In genomic region chr3:32414527-32415202, GRCh38 we compare ENCODE assay signal across 8 cellular contexts. TPM values are rescaled to one million over a fixed set of nuclear protein-coding genes. Genes with fewer than 3 reads are reported as not detected.
DNase-seq lines count a peak whose midpoint lies in the region; ATAC-seq, FAIRE-seq and TF ChIP-seq lines count a peak whose summit lies in the region.

No MANE protein-coding gene starts in this region.

- peak overlapping the region; percentile 77 for H3K27ac Mint-ChIP-seq in activated naive CD8-positive, alpha-beta T cell treated with anti-CD3 and anti-CD28 coated beads, Interleukin-2, amount 10 ng/mL, durations not matched to agents 7 days and 5 days
- H3K27ac Mint-ChIP-seq in endodermal cell, result no peak overlapping the region

- peaks cover 25% of the 10 kb centered on the region for H3K79me2 ChIP-seq in OCI-LY7 (ENCODE audit: insufficient read depth, low read depth, low read length)

- no peaks in the 10 kb centered on the region for H3K9me2 ChIP-seq in OCI-LY7 (ENCODE audit: insufficient read depth, low read length)

- peak overlapping the region; percentile 41 for H3K4me3 Mint-ChIP-seq in activated naive CD8-positive, alpha-beta T cell treated with anti-CD3 and anti-CD28 coated beads, Interleukin-2, amount 10 ng/mL, durations not matched to agents 7 days and 5 days
- no peak overlapping the region for H3K4me3 Mint-ChIP-seq in endodermal cell

- peak; percentile 85 for ATAC-seq in HG03064 (IDR thresholded peaks at IDR 0.05; ENCODE audit: low read depth, unreplicated experiment)
- peak; percentile 95 for ATAC-seq in activated naive CD8-positive, alpha-beta T cell treated with anti-CD3 and anti-CD28 coated beads, Interleukin-2, amount 10 ng/mL, durations not matched to agents 7 days and 5 days (ENCODE audit: low read depth)
- peak; percentile 79 for ATAC-seq in mucosa of descending colon
- no peak for ATAC-seq in GM18520 (IDR thresholded peaks at IDR 0.05; ENCODE audit: unreplicated experiment)

- FAIRE-seq in GM18507 (lab: Jason Lieb, UNC), result peak; percentile 63

- H3K27me3 ChIP-seq in endodermal cell (ENCODE audit: control insufficient read depth, insufficient read depth, low read length, poor library complexity, severe bottlenecking), result no peaks in the 10 kb centered on the region

- H4K20me1 ChIP-seq in OCI-LY7 (ENCODE audit: insufficient read depth, low read length), result no peaks in the 10 kb centered on the region

- H3K36me3 ChIP-seq in mucosa of descending colon (ENCODE audit: low read depth), result no peaks in the 10 kb centered on the region
- H3K36me3 ChIP-seq in OCI-LY7 (ENCODE audit: insufficient read depth, low read length), result no peaks in the 10 kb centered on the region
- H3K36me3 ChIP-seq in endodermal cell (ENCODE audit: control insufficient read depth, insufficient read depth, low read length), result no peaks in the 10 kb centered on the region

- no peaks in the 10 kb centered on the region for H3K9me3 ChIP-seq in mucosa of descending colon
- H3K9me3 ChIP-seq in OCI-LY7 (ENCODE audit: low read length), result peaks cover 13% of the 10 kb centered on the region; the same call in 1 of the 2 replicates
- peaks cover 7% of the 10 kb centered on the region for H3K9me3 ChIP-seq in endodermal cell (ENCODE audit: control insufficient read depth, low read length)

- BruUV-seq in OCI-LY7 (replicated peaks; lab: Mats Ljungman, UMichigan), result no TSS peak

- no peak overlapping the region for H3K9ac ChIP-seq in endodermal cell (ENCODE audit: extremely low read depth, low read length, poor library complexity, severe bottlenecking)

- H3K4me1 ChIP-seq in mucosa of descending colon (ENCODE audit: low read depth) (peaks cover under 1% of the 10 kb centered on the region), OCI-LY7 (ENCODE audit: insufficient read depth, low read length, poor library complexity, severe bottlenecking) (peaks cover 36% of the 10 kb centered on the region), endodermal cell (ENCODE audit: control insufficient read depth, insufficient read depth, low read length) (peaks cover 9% of the 10 kb centered on the region)

- H3K4me3 ChIP-seq in mucosa of descending colon (no peak overlapping the region), OCI-LY7 (ENCODE audit: low read depth, low read length, poor library complexity, severe bottlenecking) (no peak overlapping the region), endodermal cell (ENCODE audit: low read length) (no peak overlapping the region)

- H3K36me3 Mint-ChIP-seq in activated naive CD8-positive, alpha-beta T cell treated with anti-CD3 and anti-CD28 coated beads, Interleukin-2, amount 10 ng/mL, durations not matched to agents 7 days and 5 days, result peaks cover 26% of the 10 kb centered on the region
- H3K36me3 Mint-ChIP-seq in endodermal cell (ENCODE audit: low read depth), result no peaks in the 10 kb centered on the region

- no peak overlapping the region for H3K4me2 ChIP-seq in OCI-LY7 (ENCODE audit: low read length)

- H3K4me1 Mint-ChIP-seq in activated naive CD8-positive, alpha-beta T cell treated with anti-CD3 and anti-CD28 coated beads, Interleukin-2, amount 10 ng/mL, durations not matched to agents 7 days and 5 days, result peaks cover 48% of the 10 kb centered on the region
- H3K4me1 Mint-ChIP-seq in endodermal cell, result peaks cover 30% of the 10 kb centered on the region

- CTCF ChIA-PET in OCI-LY7 (lab: Charles Lee; ENCODE audit: unreplicated experiment), result interaction anchor here (0.7 kb wide), 1 partner anchor 9 kb away, joined by 4 read pairs; no protein-coding TSS in a partner anchor

- H3K27ac ChIP-seq in OCI-LY7 (ENCODE audit: low read depth, low read length, poor library complexity, severe bottlenecking) (no peak overlapping the region), endodermal cell (ENCODE audit: low read depth, low read length) (no peak overlapping the region)

- no peaks in the 10 kb centered on the region for H3K9me3 Mint-ChIP-seq in activated naive CD8-positive, alpha-beta T cell treated with anti-CD3 and anti-CD28 coated beads, Interleukin-2, amount 10 ng/mL, durations not matched to agents 7 days and 5 days
- peaks cover 8% of the 10 kb centered on the region for H3K9me3 Mint-ChIP-seq in endodermal cell

- POLR2A ChIA-PET in activated naive CD8-positive, alpha-beta T cell treated with anti-CD3 and anti-CD28 coated beads, Interleukin-2, amount 10 ng/mL, durations not matched to agents 7 days and 5 days (lab: Charles Lee), result interaction anchor here (1.1 to 2.8 kb wide), 12 partner anchors 9 to 46 kb away, joined by 4 to 45 read pairs (median 6); partner anchors contain the start of gene CMTM7
- POLR2A ChIA-PET in OCI-LY7 (lab: Charles Lee), result interaction anchor here (0.5 to 1.5 kb wide), 9 partner anchors 9 to 684 kb away, joined by 3 to 10 read pairs (median 5); no protein-coding TSS in a partner anchor

- H3K27me3 Mint-ChIP-seq in activated naive CD8-positive, alpha-beta T cell treated with anti-CD3 and anti-CD28 coated beads, Interleukin-2, amount 10 ng/mL, durations not matched to agents 7 days and 5 days, result no peaks in the 10 kb centered on the region
- no peaks in the 10 kb centered on the region for H3K27me3 Mint-ChIP-seq in endodermal cell (ENCODE audit: insufficient read depth)

- intact Hi-C loops in mucosa of descending colon (cut with DNase I, micrococcal nuclease) (no loop called here), OCI-LY7 (cut with micrococcal nuclease; ENCODE audit: unreplicated experiment) (no loop called here)

- 96 to 100% methylated on average over 3 to 6 of the region's 6 CpGs for WGBS in endodermal cell (ENCODE audit: insufficient coverage in 1 of 2, insufficient read length in 1 of 2), 2 experiments

- DNase-seq in GM18507 (ENCODE audit: extremely low spot score, insufficient read length, low read depth) (no peak), mucosa of descending colon (peak in 1 of 3 donors; percentile 49), OCI-LY7 (ENCODE audit: low spot score) (no peak), T1000 (lab: John Stamatoyannopoulos, UW) (no peak), endodermal cell (no peak)
- DNase-seq in activated naive CD8-positive, alpha-beta T cell treated with anti-CD3 and anti-CD28 coated beads, Interleukin-2, amount 10 ng/mL, durations not matched to agents 7 days and 5 days, result no peak

- no peak overlapping the region for H2AFZ ChIP-seq in OCI-LY7 (ENCODE audit: low read length)

- TF ChIP-seq CTCF in mucosa of descending colon (IDR thresholded peaks at IDR 0.05) (no peak), OCI-LY7 (conservative IDR thresholded peaks at IDR 0.05; ENCODE audit: low read length) (no peak), endodermal cell (conservative IDR thresholded peaks at IDR 0.05) (no peak)

RNA-seq across cellular contexts. Expression of gene CMTM7, which starts 23.0 kb away (rescaled TPM):
- 10 to 100 TPM; 45.3 to 49.0 TPM for total RNA-seq in activated naive CD8-positive, alpha-beta T cell treated with anti-CD3 and anti-CD28 coated beads, Interleukin-2, amount 10 ng/mL, durations not matched to agents 7 days and 5 days
- total RNA-seq in mucosa of descending colon (1 to 10 TPM; 3.6 to 5.1 (median 4.8) TPM), OCI-LY7 (2022) (19.0 TPM in 2 replicates), endodermal cell (10 to 100 TPM; 11.1 TPM)
- 13.2 and 16.0 TPM in 2 replicates for total RNA-seq in OCI-LY7 (2014; rRNA removed; shearing (Covaris generic))
- 32.5 TPM for polyA plus RNA-seq in endodermal cell (2013, experiment 1 of 2)
- 32.2 TPM for polyA plus RNA-seq in endodermal cell (2013, experiment 2 of 2)
